Comparison of ENCODE assay signal across 8 cellular contexts in genomic region chr2:199940373-199940772, GRCh38. TPM values are rescaled to one million over a fixed set of nuclear protein-coding genes. Genes with fewer than 3 reads are reported as not detected.
A peak's percentile ranks its signal among the peaks of the same experiment; 100 is the strongest.
DNase-seq lines count a peak whose midpoint lies in the region; ATAC-seq and TF ChIP-seq lines count a peak whose summit lies in the region.

No MANE protein-coding gene starts in this region.

- TF ChIP-seq POLR2A in NB4 (IDR thresholded peaks at IDR 0.05; ENCODE audit: extremely low read depth, insufficient read length) = no peak

- H3K27me3 ChIP-seq in adipocyte (replicated peaks; ENCODE audit: control insufficient read depth, insufficient read depth, low read length) = no peaks in the 10 kb centered on the region

- no peaks in the 10 kb centered on the region for H3K4me1 ChIP-seq in adipocyte (ENCODE audit: control insufficient read depth, insufficient read depth, low read length)

- no peaks in the 10 kb centered on the region for H3K27me3 Mint-ChIP-seq in naive B cell

- peaks cover 0 to 7% of the 10 kb centered on the region in 2 donors for H3K36me3 Mint-ChIP-seq in naive B cell

- no peak for TF ChIP-seq CTCF in NB4 (IDR thresholded peaks at IDR 0.05; ENCODE audit: low read depth, low read length)

- DNase-seq in ACHN = peak; percentile 65
- DNase-seq in NB4 (ENCODE audit: low read depth) = peak; percentile 57
- peak; percentile 68 for DNase-seq in adipocyte (ENCODE audit: low read depth)
- no peak for DNase-seq in naive B cell
- DNase-seq in stimulated activated CD4-positive, alpha-beta T cell treated with anti-CD3 and anti-CD28 coated beads, Interleukin-4, amount 100 ng/mL, for 4 hours = no peak
- no peak for DNase-seq in T-helper 9 cell

- H3K4me1 Mint-ChIP-seq in naive B cell = peaks cover 5 to 8% (median 6%) of the 10 kb centered on the region in 3 donors

- H3K27ac Mint-ChIP-seq in naive B cell = no peak overlapping the region

- H3K4me3 ChIP-seq in NB4 (ENCODE audit: low read depth, low read length) (no peak overlapping the region), adipocyte (ENCODE audit: low read length) (no peak overlapping the region)

- H3K9ac ChIP-seq in adipocyte (ENCODE audit: low read length) = no peak overlapping the region

- no peaks in the 10 kb centered on the region for H3K9me3 ChIP-seq in adipocyte (ENCODE audit: control insufficient read depth, low read length)

- peaks cover 52% of the 10 kb centered on the region for H3K36me3 ChIP-seq in adipocyte (ENCODE audit: control insufficient read depth, insufficient read depth, low read length, severe bottlenecking)

- H3K9me3 Mint-ChIP-seq in naive B cell = no peaks in the 10 kb centered on the region

- in situ Hi-C loops in ACHN (cut with HindIII; ENCODE audit: low pct_ligation_motif_present, low pct_unique_long_range_greater_than_20kb, low sequenced_read_pairs) = no loop called here

- H3K4me3 Mint-ChIP-seq in naive B cell = no peak overlapping the region

- peak; percentile 60 for ATAC-seq in GM18858 (IDR thresholded peaks at IDR 0.05; ENCODE audit: unreplicated experiment)
- ATAC-seq in naive B cell (ENCODE audit: low read depth in 2 of 2) = peak; percentile 25 to 32
- no peak for ATAC-seq in HG02970 (IDR thresholded peaks at IDR 0.05; ENCODE audit: low FRiP score, unreplicated experiment)

RNA-seq across cellular contexts. Expression of gene TYW5, which starts 14.9 kb away (rescaled TPM):
- polyA plus RNA-seq in naive B cell (ENCODE audit: low read depth in 6 of 6) = 10 to 100 TPM in 1 of 6 donors, 1 to 10 TPM in 5; 2.9 to 10.1 (median 5.1) TPM

RNA-seq across cellular contexts. Expression of gene MAIP1, which starts 15.0 kb away (rescaled TPM):
- polyA plus RNA-seq in naive B cell (ENCODE audit: low read depth in 6 of 6) = 10 to 100 TPM; 13.0 to 20.6 (median 19.9) TPM

RNA-seq across cellular contexts. Expression of gene C2orf69, which starts 29.3 kb away (rescaled TPM):
- polyA plus RNA-seq in naive B cell (ENCODE audit: low read depth in 6 of 6) = 10 to 100 TPM in 5 of 6 donors, 1 to 10 TPM in 1; 9.5 to 12.6 (median 10.9) TPM

Comparison
In these comparisons a context has a peak if more than half of its experiments do, and no peak if none do; other contexts are left out.
1. DNase-seq: peak in ACHN (single experiment), NB4 (single experiment) and adipocyte (single experiment); none in naive B cell (single experiment), stimulated activated CD4-positive, alpha-beta T cell treated with anti-CD3 and anti-CD28 coated beads, Interleukin-4, amount 100 ng/mL, for 4 hours (0 of 2) and T-helper 9 cell (single experiment).